In genomic region chr19:18306903-18307681, GRCh38 we compare ENCODE assay signal across 10 cellular contexts. TPM values are rescaled to one million over a fixed set of nuclear protein-coding genes. Genes with fewer than 3 reads are reported as not detected.
DNase-seq lines count a peak whose midpoint lies in the region; ATAC-seq and TF ChIP-seq lines count a peak whose summit lies in the region.
"Had no signal": no experiment of that assay in that cellular context is flagged by ENCODE, and none has a peak within 500 bp of the region (broad histone marks: within the 10 kb centered on the region; RNA-seq: fewer than 3 reads in every experiment).

No MANE protein-coding gene starts in this region.

- POLR2A ChIA-PET in PC-3 (lab: Charles Lee; ENCODE audit: unreplicated experiment), result no interaction called here

- H3K4me1 Mint-ChIP-seq in neural crest cell (peaks cover 24% of the 10 kb centered on the region), progenitor cell of endocrine pancreas (ENCODE audit: low read depth) (peaks cover 16% of the 10 kb centered on the region)

- H3K4me3 Mint-ChIP-seq in neural crest cell (no peak overlapping the region), progenitor cell of endocrine pancreas (ENCODE audit: low read depth) (no peak overlapping the region)

- intact Hi-C loops in PC-3 (cut with micrococcal nuclease), result no loop called here

- H3K9ac ChIP-seq in BLaER1 treated with 17β-estradiol and CSF1 and Interleukin-3, amounts not matched to agents 10 nM and 100 nM, result peak overlapping the region; percentile 31 to 93 (median 87)
- H3K9ac ChIP-seq in PC-3 (ENCODE audit: low read length), result no peak overlapping the region

- peak overlapping the region; percentile 26 to 99 (median 94); a peak in 21 of 22 replicates for H3K27ac ChIP-seq in BLaER1 treated with 17β-estradiol and CSF1 and Interleukin-3, amounts not matched to agents 10 nM and 100 nM
- no peak overlapping the region for H3K27ac ChIP-seq in PC-3 (ENCODE audit: low read length)

- H3K27me3 Mint-ChIP-seq in neural crest cell (ENCODE audit: low read depth) (no peaks in the 10 kb centered on the region), progenitor cell of endocrine pancreas (no peaks in the 10 kb centered on the region)

- peaks cover 31 to 49% (median 39%) of the 10 kb centered on the region in 11 experiments for H3K36me3 ChIP-seq in BLaER1 treated with 17β-estradiol and CSF1 and Interleukin-3, amounts not matched to agents 10 nM and 100 nM
- peaks cover 2% of the 10 kb centered on the region for H3K36me3 ChIP-seq in PC-3 (ENCODE audit: low read depth, low read length)

- H3K9me2 ChIP-seq in PC-3 (replicated peaks; ENCODE audit: low read length), result no peaks in the 10 kb centered on the region

- H3K36me3 Mint-ChIP-seq in neural crest cell (ENCODE audit: low read depth) (peaks cover 2% of the 10 kb centered on the region), progenitor cell of endocrine pancreas (ENCODE audit: insufficient read depth) (peaks cover 9% of the 10 kb centered on the region)

- H3K9me3 Mint-ChIP-seq in neural crest cell (no peaks in the 10 kb centered on the region), progenitor cell of endocrine pancreas (ENCODE audit: low read depth) (no peaks in the 10 kb centered on the region)

- peaks cover 0 to 13% (median 0%) of the 10 kb centered on the region in 11 experiments; a peak in 4 of 22 replicates for H4K20me1 ChIP-seq in BLaER1 treated with 17β-estradiol and CSF1 and Interleukin-3, amounts not matched to agents 10 nM and 100 nM
- H4K20me1 ChIP-seq in PC-3 (ENCODE audit: low read length), result no peaks in the 10 kb centered on the region

- no peak overlapping the region for H2AFZ ChIP-seq in PC-3 (ENCODE audit: low read length)

- H3K9me3 ChIP-seq in BLaER1 treated with 17β-estradiol and CSF1 and Interleukin-3, amounts not matched to agents 10 nM and 100 nM (replicated peaks in 1 of 11), result no peaks in the 10 kb centered on the region
- no peaks in the 10 kb centered on the region for H3K9me3 ChIP-seq in PC-3 (ENCODE audit: low read length)

- H3K4me3 ChIP-seq in BLaER1 treated with 17β-estradiol and CSF1 and Interleukin-3, amounts not matched to agents 10 nM and 100 nM, result peak overlapping the region in 9 of 10 experiments; percentile 4 to 65 (median 47); a peak in 15 of 20 replicates
- H3K4me3 ChIP-seq in PC-3 (ENCODE audit: low read length), result no peak overlapping the region

- TSS peak; percentile 74 for BruUV-seq in PC-3 (replicated peaks; lab: Mats Ljungman, UMichigan)

- H3K27me3 ChIP-seq in BLaER1 treated with 17β-estradiol and CSF1 and Interleukin-3, amounts not matched to agents 10 nM and 100 nM, result no peaks in the 10 kb centered on the region
- no peaks in the 10 kb centered on the region for H3K27me3 ChIP-seq in PC-3 (ENCODE audit: low read length)

- DNase-seq in PC-3 (no peak), cerebellum (ENCODE audit: low spot score) (peak; percentile 83), neural crest cell (ENCODE audit: low read depth, low spot score) (no peak), NCI-H748 (lab: John Stamatoyannopoulos, UW; ENCODE audit: unreplicated experiment) (no peak), progenitor cell of endocrine pancreas (ENCODE audit: low spot score, unreplicated experiment) (no peak)
- DNase-seq: retina had no signal

- no peaks in the 10 kb centered on the region for H3F3A ChIP-seq in PC-3 (ENCODE audit: low read length, unreplicated experiment)

- ATAC-seq in PC-3 (no peak), HG02840 (IDR thresholded peaks at IDR 0.05; ENCODE audit: low FRiP score, unreplicated experiment) (no peak), GM18519 (IDR thresholded peaks at IDR 0.05; ENCODE audit: low FRiP score, unreplicated experiment) (no peak)
- ATAC-seq: esophagus mucosa had no signal

- H3K27ac Mint-ChIP-seq in neural crest cell (ENCODE audit: unreplicated experiment) (peak overlapping the region; percentile 48), progenitor cell of endocrine pancreas (no peak overlapping the region)

- no peak for TF ChIP-seq CTCF in PC-3 (conservative IDR thresholded peaks at IDR 0.05; ENCODE audit: low read depth, low read length)
- no peak for TF ChIP-seq CTCF in neural crest cell (conservative IDR thresholded peaks at IDR 0.05)
- TF ChIP-seq CTCF in progenitor cell of endocrine pancreas (IDR thresholded peaks at IDR 0.05; ENCODE audit: unreplicated experiment), result no peak

- H3K4me1 ChIP-seq in BLaER1 treated with 17β-estradiol and CSF1 and Interleukin-3, amounts not matched to agents 10 nM and 100 nM, result peaks cover 70 to 89% (median 74%) of the 10 kb centered on the region in 10 experiments
- 0 out of 2 replicates have a peak, but pooled peaks cover 11% of the 10 kb centered on the region for H3K4me1 ChIP-seq in PC-3 (ENCODE audit: insufficient read depth, low read length)

- H3K4me2 ChIP-seq in BLaER1 treated with 17β-estradiol and CSF1 and Interleukin-3, amounts not matched to agents 10 nM and 100 nM, result peak overlapping the region; percentile 88 to 99 (median 95)
- no peak overlapping the region for H3K4me2 ChIP-seq in PC-3 (ENCODE audit: low read length)

- CTCF ChIA-PET in PC-3 (lab: Charles Lee), result no interaction called here

- no peaks in the 10 kb centered on the region for H3K79me2 ChIP-seq in PC-3 (ENCODE audit: low read length)

RNA-seq across cellular contexts. Expression of gene LSM4, which starts 15.8 kb away (rescaled TPM):
- total RNA-seq in PC-3 (2014; rRNA removed) (713 and 856 TPM in 2 replicates), cerebellum (55.1 TPM), neural crest cell (283 and 292 TPM in 2 replicates), progenitor cell of endocrine pancreas (150 and 154 TPM in 2 replicates)

RNA-seq across cellular contexts. Expression of gene JUND, which starts 25.7 kb away (rescaled TPM):
- total RNA-seq in PC-3 (2014; rRNA removed), result 151 and 157 TPM in 2 replicates
- 60.1 TPM for total RNA-seq in cerebellum
- total RNA-seq in neural crest cell, result 73.6 and 85.1 TPM in 2 replicates
- 158 and 168 TPM in 2 replicates for total RNA-seq in progenitor cell of endocrine pancreas

RNA-seq across cellular contexts. Expression of gene IQCN, which starts 32.8 kb away (rescaled TPM):
- total RNA-seq in PC-3 (2014; rRNA removed) (0.33 and 0.69 TPM in 2 replicates), cerebellum (2.9 TPM), neural crest cell (2.2 and 2.5 TPM in 2 replicates), progenitor cell of endocrine pancreas (10.5 and 10.9 TPM in 2 replicates)

RNA-seq across cellular contexts. Expression of gene PGPEP1, which starts 33.3 kb away (rescaled TPM):
- total RNA-seq in PC-3 (2014; rRNA removed) (9.6 and 11.4 TPM in 2 replicates), cerebellum (13.4 TPM), neural crest cell (5.2 and 8.3 TPM in 2 replicates), progenitor cell of endocrine pancreas (43.5 and 51.3 TPM in 2 replicates)
